2 cellular contexts compared by ENCODE assay signal in the genomic region with DNA sequence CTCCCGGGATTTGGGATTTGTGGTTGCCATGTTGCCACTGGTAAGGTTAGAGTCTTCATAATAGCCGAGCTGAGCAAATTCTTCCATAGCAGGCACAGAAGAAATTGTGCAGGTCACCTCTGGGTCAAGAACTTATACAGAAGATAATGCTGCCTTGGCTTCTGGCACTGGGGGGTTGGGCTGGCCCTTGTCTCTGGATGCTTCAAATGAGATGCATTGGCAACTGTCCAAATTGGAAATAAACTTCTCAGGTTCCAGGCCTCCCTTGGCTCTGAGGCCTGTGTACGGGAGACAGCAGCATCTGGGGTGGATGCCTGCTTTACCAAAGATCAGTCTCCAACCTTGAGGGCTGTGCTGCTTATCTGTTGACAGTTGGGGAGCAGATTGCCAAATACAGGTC.
TF ChIP-seq lines count a peak whose summit lies in the region.

No MANE protein-coding gene starts in this region.

TF ChIP-seq in GM12891, 5 proteins besides CTCF, POLR2A, EP300 and RAD21:
- TF ChIP-seq PAX5 (IDR thresholded peaks at IDR 0.05; ENCODE audit: insufficient read depth, low read length, severe bottlenecking), result no peak
- TF ChIP-seq POU2F2 (IDR thresholded peaks at IDR 0.05; ENCODE audit: low read depth, low read length), result no peak
- TF ChIP-seq SPI1 (IDR thresholded peaks at IDR 0.05; ENCODE audit: low read depth, low read length), result no peak
- TF ChIP-seq TAF1 (IDR thresholded peaks at IDR 0.05; ENCODE audit: low read depth, low read length), result no peak

TF ChIP-seq in K562, 482 proteins besides CTCF, POLR2A, EP300 and RAD21:
- TF ChIP-seq CTBP1 (IDR thresholded peaks at IDR 0.05; ENCODE audit: borderline replicate concordance), result peak; percentile 66; the same call in 1 of the 2 replicates
- peak; percentile 10 for TF ChIP-seq MEIS2 (IDR thresholded peaks at IDR 0.05; ENCODE audit: partially characterized antibody)
- TF ChIP-seq TAL1 (IDR thresholded peaks at IDR 0.05), result peak; percentile 26; the same call in 1 of the 2 replicates
- no peak for TF ChIP-seq KDM4B (IDR thresholded peaks at IDR 0.05; ENCODE audit: borderline replicate concordance in 2 of 2, low read depth in 1 of 2)
- TF ChIP-seq ZFX (CRISPR knock-in tag; IDR thresholded peaks at IDR 0.05), result peak; percentile 52; the same call in 1 of the 2 replicates
- no peak for TF ChIP-seq PTTG1 (tag; IDR thresholded peaks at IDR 0.05; ENCODE audit: low read depth)
- 0 out of 2 replicates have a peak, but pooled peaks have one; percentile 20 for TF ChIP-seq CEBPG (CRISPR knock-in tag; IDR thresholded peaks at IDR 0.05)
- no peak for TF ChIP-seq CEBPG (tag; conservative IDR thresholded peaks at IDR 0.05 in 1 of 2, IDR thresholded peaks at IDR 0.05 in 1 of 2)
- TF ChIP-seq HDAC3 (IDR thresholded peaks at IDR 0.05; ENCODE audit: borderline replicate concordance, partially characterized antibody), result no peak
- no peak for TF ChIP-seq ZBTB11 (CRISPR knock-in tag; IDR thresholded peaks at IDR 0.05)
- TF ChIP-seq ZNF511 (CRISPR knock-in tag; IDR thresholded peaks at IDR 0.05), result no peak
- TF ChIP-seq TAF7 (tag; IDR thresholded peaks at IDR 0.05), result no peak
- no peak for TF ChIP-seq ZNF408 (CRISPR knock-in tag; IDR thresholded peaks at IDR 0.05; ENCODE audit: low read depth)
- no peak for TF ChIP-seq ZBTB33 (CRISPR knock-in tag; IDR thresholded peaks at IDR 0.05)
- TF ChIP-seq U2AF2 (optimal IDR thresholded peaks at IDR 0.05; ENCODE audit: low read depth, low read length), result no peak
- TF ChIP-seq, protein P1, sequence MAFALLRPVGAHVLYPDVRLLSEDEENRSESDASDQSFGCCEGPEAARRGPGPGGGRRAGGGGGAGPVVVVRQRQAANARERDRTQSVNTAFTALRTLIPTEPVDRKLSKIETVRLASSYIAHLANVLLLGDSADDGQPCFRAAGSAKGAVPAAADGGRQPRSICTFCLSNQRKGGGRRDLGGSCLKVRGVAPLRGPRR (CRISPR knock-in tag; IDR thresholded peaks at IDR 0.05), result no peak
- TF ChIP-seq TAF9B (IDR thresholded peaks at IDR 0.05; ENCODE audit: partially characterized antibody), result no peak
- no peak; the same call in 1 of the 2 replicates for TF ChIP-seq KAT7 (CRISPR knock-in tag; IDR thresholded peaks at IDR 0.05; ENCODE audit: borderline replicate concordance)
- no peak for TF ChIP-seq COPS2 (conservative IDR thresholded peaks at IDR 0.05)
- 0 out of 2 replicates have a peak, but pooled peaks have one; percentile 30 for TF ChIP-seq FOXP1 (CRISPR knock-in tag; IDR thresholded peaks at IDR 0.05)
- no peak for TF ChIP-seq HNRNPUL1 (IDR thresholded peaks at IDR 0.05; ENCODE audit: low read length)
- 0 out of 2 replicates have a peak, but pooled peaks have one; percentile 22 for TF ChIP-seq LCOR (CRISPR knock-in tag; IDR thresholded peaks at IDR 0.05)
- TF ChIP-seq ZNF165 (CRISPR knock-in tag; IDR thresholded peaks at IDR 0.05; ENCODE audit: borderline replicate concordance), result no peak
- TF ChIP-seq MCM7 (IDR thresholded peaks at IDR 0.05), result no peak
- TF ChIP-seq NEUROD1 (IDR thresholded peaks at IDR 0.05; ENCODE audit: borderline replicate concordance, low read depth, low read length, partially characterized antibody), result no peak
- no peak for TF ChIP-seq ZNF609 (CRISPR knock-in tag; IDR thresholded peaks at IDR 0.05; ENCODE audit: borderline replicate concordance)
- TF ChIP-seq SRF (CRISPR knock-in tag; IDR thresholded peaks at IDR 0.05), result no peak
- TF ChIP-seq NR4A1 (CRISPR knock-in tag; IDR thresholded peaks at IDR 0.05), result no peak
- TF ChIP-seq NR4A1 (tag; IDR thresholded peaks at IDR 0.05), result no peak
- no peak for TF ChIP-seq HMG20B (CRISPR knock-in tag; IDR thresholded peaks at IDR 0.05)
- TF ChIP-seq CBFA2T2 (conservative IDR thresholded peaks at IDR 0.05), result peak; percentile 30; the same call in 1 of the 2 replicates
- no peak for TF ChIP-seq ZNF57 (CRISPR knock-in tag; IDR thresholded peaks at IDR 0.05)
- TF ChIP-seq ZNF316 (IDR thresholded peaks at IDR 0.05), result no peak
- TF ChIP-seq MAZ (CRISPR knock-in tag; conservative IDR thresholded peaks at IDR 0.05 in 1 of 2, IDR thresholded peaks at IDR 0.05 in 1 of 2), result no peak
- no peak for TF ChIP-seq ZNF253 (CRISPR knock-in tag; conservative IDR thresholded peaks at IDR 0.05)
- no peak for TF ChIP-seq BHLHE40 (IDR thresholded peaks at IDR 0.05; ENCODE audit: low read length)
- no peak for TF ChIP-seq ZNF740 (CRISPR knock-in tag; IDR thresholded peaks at IDR 0.05)
- TF ChIP-seq ZNF740 (tag; IDR thresholded peaks at IDR 0.05), result no peak
- no peak for TF ChIP-seq PCBP1 (IDR thresholded peaks at IDR 0.05; ENCODE audit: low read depth, low read length, poor library complexity, severe bottlenecking)
- TF ChIP-seq ZNF197 (CRISPR knock-in tag; IDR thresholded peaks at IDR 0.05; ENCODE audit: low read depth), result no peak
- TF ChIP-seq CBFA2T3 (IDR thresholded peaks at IDR 0.05), result peak; percentile 63
- no peak for TF ChIP-seq NFYB (IDR thresholded peaks at IDR 0.05; ENCODE audit: extremely low read depth, insufficient read length)
- TF ChIP-seq TCF3 (CRISPR knock-in tag; IDR thresholded peaks at IDR 0.05), result peak; percentile 60
- no peak for TF ChIP-seq BCOR (IDR thresholded peaks at IDR 0.05)
- TF ChIP-seq SAP30 (IDR thresholded peaks at IDR 0.05; ENCODE audit: borderline replicate concordance, insufficient read depth, low read depth, low read length, poor library complexity, severe bottlenecking), result no peak
- TF ChIP-seq RCOR1 (IDR thresholded peaks at IDR 0.05; ENCODE audit: borderline replicate concordance in 1 of 2, low read depth in 2 of 2, low read length in 2 of 2), result peak; percentile 24 to 71; a peak in 3 of 4 replicates
- 0 out of 2 replicates have a peak, but pooled peaks have one; percentile 23 for TF ChIP-seq POLR2AphosphoS5 (IDR thresholded peaks at IDR 0.05; ENCODE audit: control insufficient read depth, insufficient read depth, low read depth, low read length)
- TF ChIP-seq NFIC (IDR thresholded peaks at IDR 0.05), result peak; percentile 93
- TF ChIP-seq ARID1B (IDR thresholded peaks at IDR 0.05), result 0 out of 2 replicates have a peak, but pooled peaks have one; percentile 9
- no peak for TF ChIP-seq SIX5 (IDR thresholded peaks at IDR 0.05; ENCODE audit: borderline replicate concordance in 1 of 2, insufficient read depth in 1 of 2, low read depth in 1 of 2, low read length in 2 of 2)
- no peak for TF ChIP-seq MLLT1 (IDR thresholded peaks at IDR 0.05)
- TF ChIP-seq TEAD4 (IDR thresholded peaks at IDR 0.05; ENCODE audit: low read length), result peak; percentile 18; the same call in 1 of the 2 replicates
- TF ChIP-seq TEAD4 (CRISPR knock-in tag; IDR thresholded peaks at IDR 0.05; ENCODE audit: borderline replicate concordance), result no peak
- 0 out of 4 replicates have a peak, but pooled peaks of 1 of the 2 experiments have one; percentile 16 for TF ChIP-seq FOXA3 (CRISPR knock-in tag; conservative IDR thresholded peaks at IDR 0.05 in 1 of 2, IDR thresholded peaks at IDR 0.05 in 1 of 2)
- no peak for TF ChIP-seq CHCHD3 (CRISPR knock-in tag; IDR thresholded peaks at IDR 0.05)
- TF ChIP-seq JUND (IDR thresholded peaks at IDR 0.05; ENCODE audit: borderline replicate concordance, low read depth, low read length), result no peak
- peak; percentile 19; the same call in 1 of the 3 replicates for TF ChIP-seq JUND (tag; IDR thresholded peaks at IDR 0.05; ENCODE audit: borderline replicate concordance, low read depth, low read length)
- no peak for TF ChIP-seq TCFL5 (CRISPR knock-in tag; conservative IDR thresholded peaks at IDR 0.05)
